In the genomic region with DNA sequence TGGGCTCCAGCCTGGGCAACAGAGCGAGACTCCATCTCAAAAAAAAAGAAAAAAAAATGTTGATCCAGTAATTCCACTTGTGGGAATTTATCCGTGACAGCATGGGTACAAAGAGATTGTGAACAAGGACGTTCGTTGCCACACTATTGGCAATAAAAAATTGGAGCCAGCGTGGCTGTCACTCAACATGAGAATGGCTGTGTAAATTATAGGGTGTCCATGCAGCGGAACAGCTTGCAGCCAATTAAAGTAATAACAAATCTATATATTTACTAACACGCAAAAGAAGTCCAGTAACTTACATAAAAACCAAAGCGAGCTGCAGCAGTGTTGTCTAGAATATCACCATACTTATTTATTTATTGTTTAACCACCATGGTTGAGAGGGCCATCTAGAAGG, we compare ENCODE assay signal across 17 cellular contexts. TPM values are rescaled to one million over a fixed set of nuclear protein-coding genes. Genes with fewer than 3 reads are reported as not detected.
DNase-seq lines count a peak whose midpoint lies in the region; TF ChIP-seq lines count a peak whose summit lies in the region.
"Had no signal": no experiment of that assay in that cellular context is flagged by ENCODE, and none has a peak within 500 bp of the region (broad histone marks: within the 10 kb centered on the region; RNA-seq: fewer than 3 reads in every experiment).

No MANE protein-coding gene starts in this region.

- H3K27ac Mint-ChIP-seq in activated naive CD4-positive, alpha-beta T cell treated with anti-CD3 and anti-CD28 coated beads for 36 hours, result no peak overlapping the region
- H3K27ac Mint-ChIP-seq in glutamatergic neuron (ENCODE audit: unreplicated experiment), result no peak overlapping the region
- H3K27ac Mint-ChIP-seq: CD8-positive, alpha-beta T cell; T-cell had no signal

- H3K36me3 ChIP-seq in HEK293 (ENCODE audit: control insufficient read depth in 2 of 2, insufficient read depth in 1 of 2, low read length in 2 of 2), result peaks cover 0 to 14% of the 10 kb centered on the region in 2 experiments; a peak in 1 of 3 replicates

- H3K4me3 Mint-ChIP-seq in activated naive CD4-positive, alpha-beta T cell treated with anti-CD3 and anti-CD28 coated beads for 36 hours, result no peak overlapping the region
- no peak overlapping the region for H3K4me3 Mint-ChIP-seq in glutamatergic neuron (ENCODE audit: unreplicated experiment)
- H3K4me3 Mint-ChIP-seq: CD8-positive, alpha-beta T cell; T-cell had no signal

- peaks cover 1% of the 10 kb centered on the region for H3K4me1 Mint-ChIP-seq in activated naive CD4-positive, alpha-beta T cell treated with anti-CD3 and anti-CD28 coated beads for 36 hours (ENCODE audit: low read depth)
- peaks cover 12% of the 10 kb centered on the region for H3K4me1 Mint-ChIP-seq in glutamatergic neuron (ENCODE audit: low read depth, unreplicated experiment)

- H3K36me3 Mint-ChIP-seq in activated naive CD4-positive, alpha-beta T cell treated with anti-CD3 and anti-CD28 coated beads for 36 hours (ENCODE audit: low read depth), result peaks cover 11% of the 10 kb centered on the region
- H3K36me3 Mint-ChIP-seq in glutamatergic neuron (ENCODE audit: unreplicated experiment), result no peaks in the 10 kb centered on the region

- DNase-seq in NCI-H2081 (lab: John Stamatoyannopoulos, UW), result peak; percentile 29 to 76
- no peak for DNase-seq in NCI-H2081 treated with DMSO at 0.1 percent for 48 hours (lab: John Stamatoyannopoulos, UW)
- DNase-seq in NCI-H2227 treated with DMSO at 0.1 percent for 48 hours (lab: John Stamatoyannopoulos, UW), result peak; percentile 100
- DNase-seq in RWPE1 (ENCODE audit: low spot score), result no peak
- no peak for DNase-seq in nucleus accumbens (lab: John Stamatoyannopoulos, UW)
- DNase-seq in activated naive CD4-positive, alpha-beta T cell treated with anti-CD3 and anti-CD28 coated beads for 36 hours, result no peak
- DNase-seq in glutamatergic neuron, result no peak
- DNase-seq: CD8-positive, alpha-beta T cell; GF-D8; KG1; NCI-H226; OCI-M1; SHP77 treated with DMSO at 0.1 percent for 48 hours; T-cell had no signal

- no peak overlapping the region for H3K4me3 ChIP-seq in HEK293 (ENCODE audit: low read depth, low read length)
- H3K4me3 ChIP-seq: BLaER1 treated with 17β-estradiol and CSF1 and Interleukin-3, amounts not matched to agents 10 nM and 100 nM had no signal

- peaks cover 9% of the 10 kb centered on the region for H3K27me3 Mint-ChIP-seq in activated naive CD4-positive, alpha-beta T cell treated with anti-CD3 and anti-CD28 coated beads for 36 hours (ENCODE audit: low read depth)
- peaks cover 11% of the 10 kb centered on the region for H3K27me3 Mint-ChIP-seq in glutamatergic neuron (ENCODE audit: unreplicated experiment)

- no peak overlapping the region for H3K27ac ChIP-seq in HEK293 (ENCODE audit: extremely low read depth, low read depth, low read length)
- peak overlapping the region; percentile 54 for H3K27ac ChIP-seq in RWPE1
- H3K27ac ChIP-seq: BLaER1 treated with 17β-estradiol and CSF1 and Interleukin-3, amounts not matched to agents 10 nM and 100 nM had no signal

- POLR2A ChIA-PET in HEK293 (lab: Yijun Ruan, JAX) (no interaction called here), RWPE1 (lab: Yijun Ruan, JAX; ENCODE audit: low non-redundant PET) (no interaction called here)

- no peaks in the 10 kb centered on the region for H3K9me3 Mint-ChIP-seq in activated naive CD4-positive, alpha-beta T cell treated with anti-CD3 and anti-CD28 coated beads for 36 hours
- H3K9me3 Mint-ChIP-seq in glutamatergic neuron (ENCODE audit: unreplicated experiment), result peaks cover 19% of the 10 kb centered on the region
- H3K9me3 Mint-ChIP-seq: CD8-positive, alpha-beta T cell; T-cell had no signal

- CTCF ChIA-PET in HEK293 (lab: Yijun Ruan, JAX) (no interaction called here), RWPE1 (lab: Yijun Ruan, JAX) (no interaction called here)
- CTCF ChIA-PET in activated naive CD4-positive, alpha-beta T cell treated with anti-CD3 and anti-CD28 coated beads for 36 hours (lab: Charles Lee), result no interaction called here

- intact Hi-C loops in activated naive CD4-positive, alpha-beta T cell treated with anti-CD3 and anti-CD28 coated beads for 36 hours (cut with micrococcal nuclease), result no loop called here

- TF ChIP-seq CTCF in HEK293 (tag by site-specific recombination; IDR thresholded peaks at IDR 0.05) (no peak), RWPE1 (conservative IDR thresholded peaks at IDR 0.05; ENCODE audit: low read depth) (no peak), glutamatergic neuron (IDR thresholded peaks at IDR 0.05; ENCODE audit: partially characterized antibody, unreplicated experiment) (no peak)

- peaks cover 10% of the 10 kb centered on the region; the same call in 1 of the 2 replicates for H3K4me1 ChIP-seq in HEK293 (ENCODE audit: control insufficient read depth, insufficient read depth, low read length)

- no peaks in the 10 kb centered on the region for H3K9me3 ChIP-seq in HEK293 (ENCODE audit: control insufficient read depth, insufficient read depth, low read depth, low read length)
- H3K9me3 ChIP-seq: BLaER1 treated with 17β-estradiol and CSF1 and Interleukin-3, amounts not matched to agents 10 nM and 100 nM had no signal

TF ChIP-seq in HEK293, 187 proteins besides CTCF, POLR2A, EP300 and RAD21:
- TF ChIP-seq SP3 (tag by site-specific recombination; IDR thresholded peaks at IDR 0.05) (no peak), ZNF600 (tag by site-specific recombination; IDR thresholded peaks at IDR 0.05) (no peak), SP7 (tag by site-specific recombination; IDR thresholded peaks at IDR 0.05) (peak; percentile 68), ZNF621 (tag by site-specific recombination; IDR thresholded peaks at IDR 0.05) (no peak)
- TF ChIP-seq, protein P1, sequence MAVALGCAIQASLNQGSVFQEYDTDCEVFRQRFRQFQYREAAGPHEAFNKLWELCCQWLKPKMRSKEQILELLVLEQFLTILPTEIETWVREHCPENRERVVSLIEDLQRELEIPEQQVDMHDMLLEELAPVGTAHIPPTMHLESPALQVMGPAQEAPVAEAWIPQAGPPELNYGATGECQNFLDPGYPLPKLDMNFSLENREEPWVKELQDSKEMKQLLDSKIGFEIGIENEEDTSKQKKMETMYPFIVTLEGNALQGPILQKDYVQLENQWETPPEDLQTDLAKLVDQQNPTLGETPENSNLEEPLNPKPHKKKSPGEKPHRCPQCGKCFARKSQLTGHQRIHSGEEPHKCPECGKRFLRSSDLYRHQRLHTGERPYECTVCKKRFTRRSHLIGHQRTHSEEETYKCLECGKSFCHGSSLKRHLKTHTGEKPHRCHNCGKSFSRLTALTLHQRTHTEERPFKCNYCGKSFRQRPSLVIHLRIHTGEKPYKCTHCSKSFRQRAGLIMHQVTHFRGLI (tag by site-specific recombination; IDR thresholded peaks at IDR 0.05), result no peak

RNA-seq across cellular contexts. Expression of gene DPF1, which starts 19.3 kb away (rescaled TPM):
- under 1 TPM; 0.41 to 0.77 TPM for total RNA-seq in activated naive CD4-positive, alpha-beta T cell treated with anti-CD3 and anti-CD28 coated beads for 36 hours
- 33.8 TPM for total RNA-seq in glutamatergic neuron (ENCODE audit: unreplicated experiment)
- total RNA-seq: CD8-positive, alpha-beta T cell; T-cell had no signal

RNA-seq across cellular contexts. Expression of gene PPP1R14A, which starts 51.4 kb away (rescaled TPM):
- not detected for total RNA-seq in activated naive CD4-positive, alpha-beta T cell treated with anti-CD3 and anti-CD28 coated beads for 36 hours
- 327 TPM for total RNA-seq in glutamatergic neuron (ENCODE audit: unreplicated experiment)
- total RNA-seq: CD8-positive, alpha-beta T cell; RPMI7951 had no signal

RNA-seq across cellular contexts. Expression of gene SPINT2, which starts 59.6 kb away (rescaled TPM):
- 10 to 100 TPM; 35.3 to 36.5 TPM for total RNA-seq in activated naive CD4-positive, alpha-beta T cell treated with anti-CD3 and anti-CD28 coated beads for 36 hours
- total RNA-seq in glutamatergic neuron (ENCODE audit: unreplicated experiment), result 78.9 TPM

Comparison
In these comparisons a context has a peak if more than half of its experiments do, and no peak if none do; other contexts are left out.
1. DNase-seq: peak in NCI-H2081 (2 of 2) and NCI-H2227 treated with DMSO at 0.1 percent for 48 hours (single experiment); none in NCI-H2081 treated with DMSO at 0.1 percent for 48 hours (single experiment), RWPE1 (single experiment), nucleus accumbens (0 of 56), activated naive CD4-positive, alpha-beta T cell treated with anti-CD3 and anti-CD28 coated beads for 36 hours (single experiment) and glutamatergic neuron (single experiment).
2. RNA of gene DPF1, which starts 19.3 kb away (total RNA-seq): 33.8 TPM in glutamatergic neuron (single experiment); 0.41 to 0.77 TPM in activated naive CD4-positive, alpha-beta T cell treated with anti-CD3 and anti-CD28 coated beads for 36 hours; every median in the first group is over 10 times any median in the second.
3. RNA of gene PPP1R14A, which starts 51.4 kb away (total RNA-seq): 327 TPM in glutamatergic neuron (single experiment); not detected in activated naive CD4-positive, alpha-beta T cell treated with anti-CD3 and anti-CD28 coated beads for 36 hours; every median in the first group is over 100 times any median in the second.